ENCODE assay signal across 21 cellular contexts in the genomic region with DNA sequence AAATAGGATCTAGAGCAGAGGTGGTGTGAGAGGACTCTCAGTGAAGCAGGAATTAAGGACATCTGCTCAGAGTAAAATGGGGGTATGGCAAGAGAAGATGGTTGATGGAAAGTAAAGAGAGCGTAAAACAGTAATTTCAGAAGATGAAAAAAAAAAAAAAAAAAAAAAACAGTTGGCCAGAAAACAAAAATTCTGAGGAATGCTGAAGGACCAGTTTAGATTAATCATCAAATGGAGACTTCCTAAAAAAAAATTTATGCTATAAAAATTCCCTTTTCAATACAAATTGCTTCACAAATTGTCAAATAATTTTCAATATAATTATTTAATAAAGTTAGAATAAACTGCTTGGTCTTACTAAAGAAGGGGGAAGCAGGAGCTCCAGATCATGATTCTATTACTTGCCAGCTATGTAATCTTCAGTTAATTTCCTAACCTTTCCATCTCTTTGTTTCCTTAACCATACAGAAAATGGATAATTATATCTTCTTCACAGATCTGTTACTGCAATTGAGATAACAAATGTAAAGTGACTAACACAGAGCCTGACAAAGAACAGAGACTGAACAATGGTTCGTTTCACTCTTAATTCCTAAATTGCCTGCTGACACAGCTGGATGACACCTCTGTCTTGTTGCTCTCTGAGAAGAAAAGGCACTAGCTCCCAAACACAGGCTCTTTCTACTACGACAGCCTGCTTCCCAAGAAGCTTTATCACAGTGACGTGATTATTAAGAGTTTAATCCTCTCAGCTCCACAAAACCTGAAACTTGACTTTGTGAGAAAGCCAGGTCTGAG.
DNase-seq lines count a peak whose midpoint lies in the region; ATAC-seq, FAIRE-seq and TF ChIP-seq lines count a peak whose summit lies in the region.
"Had no signal": no experiment of that assay in that cellular context is flagged by ENCODE, and none has a peak within 500 bp of the region (broad histone marks: within the 10 kb centered on the region; RNA-seq: fewer than 3 reads in every experiment).

No MANE protein-coding gene starts in this region.

- no peaks in the 10 kb centered on the region for H3K27me3 Mint-ChIP-seq in HFFc6 (ENCODE audit: insufficient read depth)
- H3K27me3 Mint-ChIP-seq: activated B cell treated with CpG ODN at 0.5 μM for 24 hours; stimulated activated naive CD8-positive, alpha-beta T cell treated with anti-CD3 and anti-CD28 coated beads, Interleukin-15, amount 100 ng/mL, for 72 hours had no signal

- no peaks in the 10 kb centered on the region for H4K20me1 ChIP-seq in SK-N-SH (ENCODE audit: insufficient read depth)

- peaks cover 28% of the 10 kb centered on the region for H3K4me1 Mint-ChIP-seq in HFFc6 (ENCODE audit: low read depth)
- H3K4me1 Mint-ChIP-seq: activated B cell treated with CpG ODN at 0.5 μM for 24 hours had no signal

- TF ChIP-seq EP300 in SK-N-SH (IDR thresholded peaks at IDR 0.05; ENCODE audit: borderline replicate concordance in 1 of 2, low read depth in 1 of 2, low read length in 1 of 2) (peak in 1 of 2 experiments; percentile 44; a peak in 1 of 4 replicates), suprapubic skin (IDR thresholded peaks at IDR 0.05) (no peak)

- H3K9ac ChIP-seq in SK-N-SH: no peak overlapping the region

- peaks cover 13% of the 10 kb centered on the region for H3K36me3 Mint-ChIP-seq in HFFc6 (ENCODE audit: low read depth)

- H3K36me3 ChIP-seq in SK-N-SH (replicated peaks in 1 of 2; ENCODE audit: control insufficient read depth in 1 of 2, insufficient read depth in 2 of 2, low read length in 1 of 2) (peaks cover 14 to 17% of the 10 kb centered on the region in 2 experiments), suprapubic skin (peaks cover 4% of the 10 kb centered on the region), mucosa of descending colon (ENCODE audit: low read depth) (no peaks in the 10 kb centered on the region)
- H3K36me3 ChIP-seq: gastrocnemius medialis had no signal

- ATAC-seq in mucosa of descending colon (no peak), HG02938 (IDR thresholded peaks at IDR 0.05; ENCODE audit: unreplicated experiment) (no peak)
- ATAC-seq: gastrocnemius medialis; stimulated activated naive CD8-positive, alpha-beta T cell treated with anti-CD3 and anti-CD28 coated beads, Interleukin-15, amount 100 ng/mL, for 72 hours had no signal

- peak overlapping the region; percentile 16; the same call in 1 of the 2 replicates for H3K27ac Mint-ChIP-seq in HFFc6
- H3K27ac Mint-ChIP-seq: activated B cell treated with CpG ODN at 0.5 μM for 24 hours; stimulated activated naive CD8-positive, alpha-beta T cell treated with anti-CD3 and anti-CD28 coated beads, Interleukin-15, amount 100 ng/mL, for 72 hours had no signal

- peak; percentile 3 for FAIRE-seq in A204.1 (lab: Jason Lieb, UNC)
- FAIRE-seq: GM12892, urothelium cell line had no signal

- TF ChIP-seq RAD21 in SK-N-SH (IDR thresholded peaks at IDR 0.05; ENCODE audit: low read length): no peak

- POLR2A ChIA-PET in SK-N-SH (lab: Yijun Ruan, JAX): no interaction called here

- H3K9me3 Mint-ChIP-seq in HFFc6: no peaks in the 10 kb centered on the region
- H3K9me3 Mint-ChIP-seq: activated B cell treated with CpG ODN at 0.5 μM for 24 hours, neural crest cell had no signal

- H3F3A ChIP-seq in SK-N-SH (replicated peaks; ENCODE audit: insufficient read depth): peaks cover 4% of the 10 kb centered on the region

- intact Hi-C loops in mucosa of descending colon (cut with DNase I, micrococcal nuclease): no loop called here

- CTCF ChIA-PET in SK-N-SH (lab: Yijun Ruan, JAX): interaction anchor here (0.6 to 1.6 kb wide), 3 partner anchors 9 to 73 kb away, joined by 3 to 4 read pairs (median 3); no protein-coding TSS in a partner anchor

- no peak overlapping the region for H3K4me2 ChIP-seq in SK-N-SH

- peaks cover 0 to 8% of the 10 kb centered on the region in 2 experiments; a peak in 1 of 4 replicates for H3K4me1 ChIP-seq in SK-N-SH (ENCODE audit: control insufficient read depth in 1 of 2, insufficient read depth in 2 of 2, low read depth in 1 of 2, low read length in 1 of 2)
- no peaks in the 10 kb centered on the region for H3K4me1 ChIP-seq in suprapubic skin
- peaks cover 6% of the 10 kb centered on the region for H3K4me1 ChIP-seq in mucosa of descending colon (ENCODE audit: low read depth)
- H3K4me1 ChIP-seq: gastrocnemius medialis had no signal

- 84% methylated on average over 4 of the region's 4 CpGs for WGBS in SK-N-SH (ENCODE audit: low lambda C conversion rate)
- WGBS in suprapubic skin: 52% methylated on average over 4 of the region's 4 CpGs

- H3K27ac ChIP-seq in SK-N-SH (ENCODE audit: low read depth in 2 of 2, low read length in 1 of 2) (peak overlapping the region in 1 of 2 experiments; percentile 51; a peak in 2 of 4 replicates), suprapubic skin (no peak overlapping the region)
- H3K27ac ChIP-seq: gastrocnemius medialis had no signal

- H3K9me3 ChIP-seq in SK-N-SH (no peaks in the 10 kb centered on the region), suprapubic skin (no peaks in the 10 kb centered on the region), mucosa of descending colon (no peaks in the 10 kb centered on the region)
- H3K9me3 ChIP-seq: gastrocnemius medialis had no signal

- no peak overlapping the region for H2AFZ ChIP-seq in SK-N-SH (ENCODE audit: low read depth)

- TF ChIP-seq POLR2A in suprapubic skin (IDR thresholded peaks at IDR 0.05): no peak

- no peaks in the 10 kb centered on the region for H3K79me2 ChIP-seq in SK-N-SH (ENCODE audit: insufficient read depth)

- H3K4me3 ChIP-seq in SK-N-SH (ENCODE audit: low read depth in 2 of 2, low read length in 1 of 2) (no peak overlapping the region), suprapubic skin (no peak overlapping the region), mucosa of descending colon (no peak overlapping the region)
- H3K4me3 ChIP-seq: gastrocnemius medialis, lung had no signal

- DNase-seq in HFFc6 (no peak), SK-N-SH (no peak), iPS-NIHi11 (ENCODE audit: low spot score) (peak; percentile 23), suprapubic skin (ENCODE audit: low spot score in 2 of 2) (no peak), SHP77 (lab: John Stamatoyannopoulos, UW) (no peak), mucosa of descending colon (no peak)
- DNase-seq: activated B cell treated with CpG ODN at 0.5 μM for 24 hours; activated CD8-positive, alpha-beta memory T cell treated with anti-CD3 and anti-CD28 coated beads for 24 hours; cerebellar nuclear complex; gastrocnemius medialis; Karpas-422; NCI-H1694; NCI-H524; stimulated activated naive CD8-positive, alpha-beta T cell treated with anti-CD3 and anti-CD28 coated beads, Interleukin-15, amount 100 ng/mL, for 72 hours; T-helper 2 cell had no signal

- no peak for TF ChIP-seq CTCF in HFFc6 (IDR thresholded peaks at IDR 0.05)
- no peak for TF ChIP-seq CTCF in SK-N-SH (IDR thresholded peaks at IDR 0.05)
- no peak for TF ChIP-seq CTCF in suprapubic skin (IDR thresholded peaks at IDR 0.05)
- no peak for TF ChIP-seq CTCF in mucosa of descending colon (IDR thresholded peaks at IDR 0.05)

- H3K9me2 ChIP-seq in SK-N-SH: no peaks in the 10 kb centered on the region

- H3K4me3 Mint-ChIP-seq in HFFc6: no peak overlapping the region
- H3K4me3 Mint-ChIP-seq: activated B cell treated with CpG ODN at 0.5 μM for 24 hours; neural crest cell; stimulated activated naive CD8-positive, alpha-beta T cell treated with anti-CD3 and anti-CD28 coated beads, Interleukin-15, amount 100 ng/mL, for 72 hours had no signal

- H3K27me3 ChIP-seq in SK-N-SH (ENCODE audit: insufficient read depth): no peaks in the 10 kb centered on the region
- no peaks in the 10 kb centered on the region for H3K27me3 ChIP-seq in suprapubic skin
- H3K27me3 ChIP-seq: gastrocnemius medialis had no signal

TF ChIP-seq in SK-N-SH, 30 proteins besides CTCF, POLR2A, EP300 and RAD21:
- peak; percentile 84 for TF ChIP-seq GATA2 (CRISPR knock-in tag; IDR thresholded peaks at IDR 0.05)
- TF ChIP-seq FOXJ3 (CRISPR knock-in tag; IDR thresholded peaks at IDR 0.05): no peak
